8 cellular contexts compared by ENCODE assay signal in genomic region chr1:204516180-204516879, GRCh38. TPM values are rescaled to one million over a fixed set of nuclear protein-coding genes. Genes with fewer than 3 reads are reported as not detected.
DNase-seq lines count a peak whose midpoint lies in the region; ATAC-seq and TF ChIP-seq lines count a peak whose summit lies in the region.

TSS of gene MDM4 (plus strand) at chr1:204516406. CDS start at chr1:204525519, 9,113 bp downstream.

- H3K36me3 ChIP-seq in smooth muscle cell (ENCODE audit: low read depth), result no peaks in the 10 kb centered on the region

- H3K4me3 ChIP-seq in WI38 (ENCODE audit: low read depth, low read length) (peak within 1 kb of the TSS; percentile 89), cardiac fibroblast (replicated peaks in 1 of 2; ENCODE audit: low read depth in 2 of 2, low read length in 2 of 2) (peak within 1 kb of the TSS; percentile 73 to 86), smooth muscle cell (peak within 1 kb of the TSS; percentile 77)

- H4K20me1 ChIP-seq in smooth muscle cell (ENCODE audit: low read depth), result peaks cover 27% of the 10 kb centered on the region

- no peaks in the 10 kb centered on the region for H3F3A ChIP-seq in smooth muscle cell (ENCODE audit: low read depth)

- peak within 1 kb of the TSS; percentile 86 for H3K4me2 ChIP-seq in smooth muscle cell

- peak within 1 kb of the TSS; percentile 92 for H3K9ac ChIP-seq in smooth muscle cell (ENCODE audit: low read depth)

- H3K27ac ChIP-seq in smooth muscle cell (ENCODE audit: low read depth), result peak within 1 kb of the TSS; percentile 87

- H3K4me1 ChIP-seq in smooth muscle cell (ENCODE audit: low read depth), result peaks cover 5% of the 10 kb centered on the region

- ATAC-seq in GM19023 (IDR thresholded peaks at IDR 0.05; ENCODE audit: unreplicated experiment), result peak; percentile 85
- ATAC-seq in HG03196 (IDR thresholded peaks at IDR 0.05; ENCODE audit: unreplicated experiment), result peak; percentile 68

- no peaks in the 10 kb centered on the region for H3K27me3 ChIP-seq in smooth muscle cell (ENCODE audit: low read depth)

- H2AFZ ChIP-seq in smooth muscle cell (ENCODE audit: low read depth), result peak within 1 kb of the TSS; percentile 83

- H3K79me2 ChIP-seq in smooth muscle cell (ENCODE audit: low read depth), result peaks cover 48% of the 10 kb centered on the region

- no peaks in the 10 kb centered on the region for H3K9me3 ChIP-seq in smooth muscle cell (replicated peaks; ENCODE audit: low read depth)

- WGBS in smooth muscle cell (ENCODE audit: low lambda C conversion rate), result under 1% methylated on average over 28 of the region's 43 CpGs

- TF ChIP-seq CTCF in WI38 (IDR thresholded peaks at IDR 0.05; ENCODE audit: low read depth, low read length) (no peak), cardiac fibroblast (IDR thresholded peaks at IDR 0.05; ENCODE audit: low read depth, low read length) (no peak), smooth muscle cell (IDR thresholded peaks at IDR 0.05; ENCODE audit: borderline replicate concordance, insufficient read depth, poor library complexity, severe bottlenecking) (no peak)

- DNase-seq in AG08396 (ENCODE audit: low spot score) (peak; percentile 93), NCI-H226 (peak; percentile 98), cardiac fibroblast (ENCODE audit: low read depth in 2 of 2) (peak; percentile 97 to 98), iPS-NIHi7 (ENCODE audit: extremely low spot score) (peak; percentile 91), smooth muscle cell (lab: John Stamatoyannopoulos, UW; ENCODE audit: unreplicated experiment) (peak; percentile 74)

RNA-seq across cellular contexts. Expression of gene MDM4, which starts in this region (rescaled TPM):
- 21.3 and 31.7 TPM in 2 replicates for total RNA-seq in smooth muscle cell
- polyA plus RNA-seq in smooth muscle cell, result 6.1 and 10.8 TPM in 2 replicates

Comparison
In these comparisons a context has a peak if more than half of its experiments do, and no peak if none do; other contexts are left out.
1. Peak in every context shown above with its lines: DNase-seq, ATAC-seq, H3K4me3 ChIP-seq and H3K27ac ChIP-seq.